ENCODE assay signal across 2 cellular contexts in genomic region chr7:25294624-25295023, GRCh38.
TF ChIP-seq lines count a peak whose summit lies in the region.

No MANE protein-coding gene starts in this region.

TF ChIP-seq in HepG2, 621 proteins besides CTCF, POLR2A, EP300 and RAD21 (continued from another document):
- TF ChIP-seq ZBTB40 (IDR thresholded peaks at IDR 0.05) (no peak), ZBTB40 (CRISPR knock-in tag; IDR thresholded peaks at IDR 0.05) (0 out of 2 replicates have a peak, but pooled peaks have one; percentile 49)

TF ChIP-seq in K562, 482 proteins besides CTCF, POLR2A, EP300 and RAD21 (continued from another document):
- TF ChIP-seq ZBTB40 (IDR thresholded peaks at IDR 0.05): peak; percentile 92
- TF ChIP-seq ZBTB40 (CRISPR knock-in tag; IDR thresholded peaks at IDR 0.05): peak; percentile 87
